ENCODE assay signal across 8 cellular contexts in genomic region chr20:32189691-32190607, GRCh38. TPM values are rescaled to one million over a fixed set of nuclear protein-coding genes. Genes with fewer than 3 reads are reported as not detected.
DNase-seq lines count a peak whose midpoint lies in the region; TF ChIP-seq lines count a peak whose summit lies in the region.

No MANE protein-coding gene starts in this region.

- H3K9ac ChIP-seq in OCI-LY1 (ENCODE audit: low read length) (no peak overlapping the region; the same call in 1 of the 2 replicates), adipocyte (ENCODE audit: low read length) (peak overlapping the region; percentile 87), Karpas-422 (ENCODE audit: low read length) (no peak overlapping the region)

- H3K9me3 ChIP-seq in OCI-LY1 (ENCODE audit: low read length) (no peaks in the 10 kb centered on the region), adipocyte (ENCODE audit: control insufficient read depth, low read length) (no peaks in the 10 kb centered on the region), left ventricle myocardium inferior (replicated peaks) (no peaks in the 10 kb centered on the region), Karpas-422 (ENCODE audit: low read length) (no peaks in the 10 kb centered on the region)

- H3K4me1 ChIP-seq in OCI-LY1 (ENCODE audit: insufficient read depth, low read length, severe bottlenecking): peaks cover 7% of the 10 kb centered on the region
- H3K4me1 ChIP-seq in adipocyte (ENCODE audit: control insufficient read depth, insufficient read depth, low read length): peaks cover 6% of the 10 kb centered on the region
- peaks cover 60% of the 10 kb centered on the region for H3K4me1 ChIP-seq in left ventricle myocardium inferior
- H3K4me1 ChIP-seq in Karpas-422 (ENCODE audit: low read length): no peaks in the 10 kb centered on the region

- H3K27ac ChIP-seq in OCI-LY1 (ENCODE audit: low read depth, low read length, poor library complexity, severe bottlenecking) (no peak overlapping the region), left ventricle myocardium inferior (replicated peaks) (peak overlapping the region; percentile 83), Karpas-422 (ENCODE audit: low read length) (no peak overlapping the region)

- no peaks in the 10 kb centered on the region for H3K9me2 ChIP-seq in OCI-LY1 (ENCODE audit: low read depth, low read length)
- H3K9me2 ChIP-seq in Karpas-422 (replicated peaks; ENCODE audit: insufficient read depth, low read length): no peaks in the 10 kb centered on the region

- H4K20me1 ChIP-seq in OCI-LY1 (ENCODE audit: insufficient read depth, low read length) (no peaks in the 10 kb centered on the region), Karpas-422 (ENCODE audit: insufficient read depth, low read depth, low read length) (peaks cover 6% of the 10 kb centered on the region; the same call in 1 of the 2 replicates)

- peak overlapping the region; percentile 33; the same call in 1 of the 2 replicates for H3K4me2 ChIP-seq in OCI-LY1 (ENCODE audit: low read length)
- H3K4me2 ChIP-seq in Karpas-422 (ENCODE audit: low read depth, low read length, poor library complexity, severe bottlenecking): no peak overlapping the region

- H3K4me3 ChIP-seq in OCI-LY1 (ENCODE audit: low read depth, low read length, poor library complexity, severe bottlenecking) (peak overlapping the region; percentile 12), adipocyte (ENCODE audit: low read length) (peak overlapping the region; percentile 78), left ventricle myocardium inferior (peak overlapping the region; percentile 78), Karpas-422 (ENCODE audit: low read length) (no peak overlapping the region)

- intact Hi-C loops in left ventricle myocardium inferior (cut with micrococcal nuclease): no loop called here
- intact Hi-C loops in posterior cingulate gyrus (cut with DNase I): no loop called here

- H3K79me2 ChIP-seq in OCI-LY1 (ENCODE audit: insufficient read depth, low read length) (no peaks in the 10 kb centered on the region), Karpas-422 (ENCODE audit: low read length) (no peaks in the 10 kb centered on the region)

- H2AFZ ChIP-seq in OCI-LY1 (ENCODE audit: low read length): no peak overlapping the region
- no peak overlapping the region for H2AFZ ChIP-seq in Karpas-422 (ENCODE audit: low read length)

- H3K27me3 ChIP-seq in OCI-LY1 (ENCODE audit: insufficient read depth, low read length) (peaks cover 4% of the 10 kb centered on the region; the same call in 1 of the 2 replicates), adipocyte (replicated peaks; ENCODE audit: control insufficient read depth, insufficient read depth, low read length) (no peaks in the 10 kb centered on the region), left ventricle myocardium inferior (ENCODE audit: low read depth) (no peaks in the 10 kb centered on the region), Karpas-422 (ENCODE audit: low read length) (no peaks in the 10 kb centered on the region)

- H3K36me3 ChIP-seq in OCI-LY1 (ENCODE audit: insufficient read depth, low read length) (peaks cover 29% of the 10 kb centered on the region), adipocyte (ENCODE audit: control insufficient read depth, insufficient read depth, low read length, severe bottlenecking) (peaks cover 3% of the 10 kb centered on the region), left ventricle myocardium inferior (peaks cover 8% of the 10 kb centered on the region), Karpas-422 (ENCODE audit: insufficient read depth, low read length) (peaks cover under 1% of the 10 kb centered on the region; the same call in 1 of the 2 replicates)

- no peaks in the 10 kb centered on the region for H3F3A ChIP-seq in OCI-LY1 (ENCODE audit: insufficient read depth, low read length)

- peak; percentile 33 for DNase-seq in EL
- peak; percentile 54 for DNase-seq in adipocyte (ENCODE audit: low read depth)
- peak; percentile 50 for DNase-seq in left ventricle myocardium inferior
- DNase-seq in posterior cingulate gyrus: peak; percentile 38 to 95 (median 63)
- DNase-seq in Karpas-422: no peak
- DNase-seq in epidermal melanocyte (ENCODE audit: insufficient read length, low spot score): no peak
- DNase-seq in glomerular visceral epithelial cell (ENCODE audit: extremely low spot score): no peak

- no peak for TF ChIP-seq CTCF in OCI-LY1 (IDR thresholded peaks at IDR 0.05; ENCODE audit: low read length)
- TF ChIP-seq CTCF in left ventricle myocardium inferior (IDR thresholded peaks at IDR 0.05; ENCODE audit: borderline replicate concordance): peak; percentile 16

RNA-seq across cellular contexts. Expression of gene PLAGL2, which starts 17.6 kb away (rescaled TPM):
- 7.3 TPM for total RNA-seq in left ventricle myocardium inferior
- total RNA-seq in Karpas-422 (2014; rRNA removed; shearing (Covaris generic); ENCODE audit: low replicate concordance): 19.2 and 30.5 TPM in 2 replicates

RNA-seq across cellular contexts. Expression of gene POFUT1, which starts 17.7 kb away (rescaled TPM):
- total RNA-seq in left ventricle myocardium inferior: 28.9 TPM
- total RNA-seq in Karpas-422 (2014; rRNA removed; shearing (Covaris generic); ENCODE audit: low replicate concordance): 16.7 and 25.8 TPM in 2 replicates

Comparison
In these comparisons a context has a peak if more than half of its experiments do, and no peak if none do; other contexts are left out.
1. DNase-seq: peak in EL (single experiment), adipocyte (single experiment), left ventricle myocardium inferior (single experiment) and posterior cingulate gyrus (10 of 10); none in Karpas-422 (single experiment), epidermal melanocyte (single experiment) and glomerular visceral epithelial cell (single experiment).